ENCODE assay signal across 15 cellular contexts in genomic region chr19:49071860-49072547, GRCh38. TPM values are rescaled to one million over a fixed set of nuclear protein-coding genes. Genes with fewer than 3 reads are reported as not detected.
DNase-seq lines count a peak whose midpoint lies in the region; ATAC-seq, FAIRE-seq and TF ChIP-seq lines count a peak whose summit lies in the region.
"Had no signal": no experiment of that assay in that cellular context is flagged by ENCODE, and none has a peak within 500 bp of the region (broad histone marks: within the 10 kb centered on the region; RNA-seq: fewer than 3 reads in every experiment).

No MANE protein-coding gene starts in this region.

- no peaks in the 10 kb centered on the region for H3K36me3 ChIP-seq in astrocyte (ENCODE audit: insufficient read depth, low read length)
- H3K36me3 ChIP-seq: SJCRH30 had no signal

- H3K9ac ChIP-seq in astrocyte (ENCODE audit: low read length): no peak overlapping the region

- peaks cover 17% of the 10 kb centered on the region for H3K27me3 Mint-ChIP-seq in astrocyte (ENCODE audit: low read depth, unreplicated experiment)
- H3K27me3 Mint-ChIP-seq in naive thymus-derived CD8-positive, alpha-beta T cell: peaks cover 35 to 78% (median 66%) of the 10 kb centered on the region in 5 donors

- no peak for FAIRE-seq in astrocyte (lab: Jason Lieb, UNC)
- FAIRE-seq: A204.1 had no signal

- H3K4me2 ChIP-seq in astrocyte (ENCODE audit: low read length): peak overlapping the region; percentile 50

- peaks cover 8% of the 10 kb centered on the region for H3K9me3 ChIP-seq in astrocyte (ENCODE audit: insufficient read depth, low read depth, low read length)
- H3K9me3 ChIP-seq: SJCRH30 had no signal

- H3K36me3 Mint-ChIP-seq in astrocyte (ENCODE audit: low read depth, unreplicated experiment): peaks cover 27% of the 10 kb centered on the region
- H3K36me3 Mint-ChIP-seq in naive thymus-derived CD8-positive, alpha-beta T cell: peaks cover 0 to 26% (median 9%) of the 10 kb centered on the region in 3 donors

- peaks cover 2% of the 10 kb centered on the region for H3K27me3 ChIP-seq in astrocyte (ENCODE audit: insufficient read depth, low read length)
- H3K27me3 ChIP-seq: SJCRH30 had no signal

- H4K20me1 ChIP-seq in astrocyte (ENCODE audit: insufficient read depth, low read length): peaks cover 5% of the 10 kb centered on the region

- peaks cover 26% of the 10 kb centered on the region for H3K9me3 Mint-ChIP-seq in astrocyte (ENCODE audit: unreplicated experiment)
- peaks cover 0 to 15% (median 0%) of the 10 kb centered on the region in 9 donors for H3K9me3 Mint-ChIP-seq in naive thymus-derived CD8-positive, alpha-beta T cell

- H2AFZ ChIP-seq in astrocyte (ENCODE audit: low read depth, low read length): peak overlapping the region; percentile 52

- H3K79me2 ChIP-seq in astrocyte (ENCODE audit: insufficient read depth, low read length): no peaks in the 10 kb centered on the region

- no peak for TF ChIP-seq CTCF in astrocyte (IDR thresholded peaks at IDR 0.05; ENCODE audit: insufficient read depth, low read depth, low read length)

- no peak overlapping the region for H3K27ac ChIP-seq in astrocyte (ENCODE audit: low read depth, low read length)
- H3K27ac ChIP-seq: SJCRH30 had no signal

- peaks cover 9% of the 10 kb centered on the region for H3K4me1 ChIP-seq in astrocyte (ENCODE audit: insufficient read depth, low read length)
- H3K4me1 ChIP-seq: SJCRH30 had no signal

- no peak overlapping the region for H3K4me3 ChIP-seq in astrocyte (ENCODE audit: insufficient read depth, low read depth, low read length)
- H3K4me3 ChIP-seq: SJCRH30 had no signal

- H3K4me1 Mint-ChIP-seq in astrocyte (ENCODE audit: low read depth, unreplicated experiment): peaks cover 1% of the 10 kb centered on the region
- peaks cover 11 to 20% (median 12%) of the 10 kb centered on the region in 4 donors for H3K4me1 Mint-ChIP-seq in naive thymus-derived CD8-positive, alpha-beta T cell

- DNase-seq in DMS79 treated with DMSO at 0.1 percent for 48 hours (lab: John Stamatoyannopoulos, UW) (peak; percentile 9), DMS79 (lab: John Stamatoyannopoulos, UW) (no peak), HK-2 (ENCODE audit: unreplicated experiment) (peak; percentile 75), astrocyte (ENCODE audit: low read depth) (no peak), NCI-H1694 treated with DMSO at 0.1 percent for 48 hours (lab: John Stamatoyannopoulos, UW) (no peak)
- DNase-seq in naive thymus-derived CD8-positive, alpha-beta T cell: peak in 1 of 10 donors; percentile 17
- DNase-seq: NCI-H226, SJCRH30 had no signal

- H3K4me3 Mint-ChIP-seq in astrocyte (ENCODE audit: unreplicated experiment): no peak overlapping the region
- peak overlapping the region in 5 of 10 donors; percentile 15 to 61 (median 43) for H3K4me3 Mint-ChIP-seq in naive thymus-derived CD8-positive, alpha-beta T cell

- peak; percentile 44 to 54 for ATAC-seq in naive thymus-derived CD8-positive, alpha-beta T cell
- ATAC-seq in GM19023 (IDR thresholded peaks at IDR 0.05; ENCODE audit: unreplicated experiment) (no peak), GM21390 (IDR thresholded peaks at IDR 0.05; ENCODE audit: unreplicated experiment) (no peak)

- no peak overlapping the region for H3K27ac Mint-ChIP-seq in astrocyte (ENCODE audit: unreplicated experiment)
- peak overlapping the region in 1 of 10 donors; percentile 59 for H3K27ac Mint-ChIP-seq in naive thymus-derived CD8-positive, alpha-beta T cell

- POLR2A ChIA-PET in naive thymus-derived CD8-positive, alpha-beta T cell (lab: Charles Lee): no interaction called here

RNA-seq across cellular contexts. Expression of gene KCNA7, which starts 0.5 kb away (rescaled TPM):
- total RNA-seq in astrocyte: 0.05 TPM in 1 of 2 replicates, not detected in the other
- not detected for total RNA-seq in naive thymus-derived CD8-positive, alpha-beta T cell
- not detected for polyA plus RNA-seq in naive thymus-derived CD8-positive, alpha-beta T cell
- total RNA-seq: activated CD8-positive, alpha-beta memory T cell treated with anti-CD3 and anti-CD28 coated beads for 36 hours; fibroblast of villous mesenchyme; mucosa of gallbladder; SJCRH30; temporal lobe had no signal

RNA-seq across cellular contexts. Expression of gene NTF4, which starts 7.4 kb away (rescaled TPM):
- total RNA-seq in astrocyte: 7.2 and 7.3 TPM in 2 replicates
- not detected for total RNA-seq in naive thymus-derived CD8-positive, alpha-beta T cell
- not detected for polyA plus RNA-seq in naive thymus-derived CD8-positive, alpha-beta T cell
- total RNA-seq: activated CD8-positive, alpha-beta memory T cell treated with anti-CD3 and anti-CD28 coated beads for 36 hours; fibroblast of villous mesenchyme; SJCRH30; temporal lobe had no signal

RNA-seq across cellular contexts. Expression of gene SNRNP70, which starts 13.2 kb away (rescaled TPM):
- 173 and 177 TPM in 2 replicates for total RNA-seq in astrocyte
- 100 to 1,000 TPM; 706 to 741 TPM for total RNA-seq in naive thymus-derived CD8-positive, alpha-beta T cell
- 10 to 100 TPM; 42.3 to 63.4 (median 50.2) TPM for polyA plus RNA-seq in naive thymus-derived CD8-positive, alpha-beta T cell

RNA-seq across cellular contexts. Expression of gene CGB7, which starts 14.5 kb away (rescaled TPM):
- total RNA-seq in astrocyte: 7.1 and 8.8 TPM in 2 replicates
- total RNA-seq in naive thymus-derived CD8-positive, alpha-beta T cell: not detected
- not detected for polyA plus RNA-seq in naive thymus-derived CD8-positive, alpha-beta T cell
- total RNA-seq: activated CD8-positive, alpha-beta memory T cell treated with anti-CD3 and anti-CD28 coated beads for 36 hours; SJCRH30; temporal lobe had no signal

RNA-seq across cellular contexts. Expression of gene CGB8, which starts 23.1 kb away (rescaled TPM):
- 9.4 and 15.8 TPM in 2 replicates for total RNA-seq in astrocyte
- not detected for total RNA-seq in naive thymus-derived CD8-positive, alpha-beta T cell
- not detected for polyA plus RNA-seq in naive thymus-derived CD8-positive, alpha-beta T cell
- total RNA-seq: activated CD8-positive, alpha-beta memory T cell treated with anti-CD3 and anti-CD28 coated beads for 36 hours; fibroblast of villous mesenchyme; mucosa of gallbladder; SJCRH30; temporal lobe had no signal

Comparison
In these comparisons a context has a peak if more than half of its experiments do, and no peak if none do; other contexts are left out.
1. DNase-seq: peak in DMS79 treated with DMSO at 0.1 percent for 48 hours (single experiment) and HK-2 (single experiment); none in DMS79 (single experiment), astrocyte (single experiment) and NCI-H1694 treated with DMSO at 0.1 percent for 48 hours (single experiment).
2. ATAC-seq: peak in naive thymus-derived CD8-positive, alpha-beta T cell (2 of 2); none in GM19023 (single experiment) and GM21390 (single experiment).